In genomic region chr6:33840064-33840926, GRCh38 we compare ENCODE assay signal across 8 cellular contexts. TPM values are rescaled to one million over a fixed set of nuclear protein-coding genes. Genes with fewer than 3 reads are reported as not detected.
DNase-seq lines count a peak whose midpoint lies in the region; ATAC-seq and TF ChIP-seq lines count a peak whose summit lies in the region.

No MANE protein-coding gene starts in this region.

- H3K9ac ChIP-seq in SK-N-SH = no peak overlapping the region

- peak overlapping the region; percentile 72 for H3K27ac Mint-ChIP-seq in activated CD8-positive, alpha-beta memory T cell treated with anti-CD3 and anti-CD28 coated beads, Interleukin-2, amount 10 ng/mL, durations not matched to agents 7 days and 5 days

- H3K4me3 Mint-ChIP-seq in activated CD8-positive, alpha-beta memory T cell treated with anti-CD3 and anti-CD28 coated beads, Interleukin-2, amount 10 ng/mL, durations not matched to agents 7 days and 5 days = no peak overlapping the region

- H3K4me1 ChIP-seq in SK-N-SH (ENCODE audit: control insufficient read depth in 1 of 2, insufficient read depth in 2 of 2, low read depth in 1 of 2, low read length in 1 of 2) (peaks cover 28 to 30% of the 10 kb centered on the region in 2 experiments; a peak in 3 of 4 replicates), lung (ENCODE audit: control insufficient read depth in 2 of 2, insufficient read depth in 2 of 2, low read length in 2 of 2) (peaks cover 0 to 8% of the 10 kb centered on the region in 2 donors), upper lobe of left lung (peaks cover 11 to 22% (median 14%) of the 10 kb centered on the region in 4 donors)

- H3K9me3 ChIP-seq in SK-N-SH (no peaks in the 10 kb centered on the region), lung (ENCODE audit: control insufficient read depth in 2 of 2, insufficient read depth in 1 of 2, low read length in 1 of 2) (peaks cover 3 to 5% of the 10 kb centered on the region in 2 donors), upper lobe of left lung (no peaks in the 10 kb centered on the region)

- 47% methylated on average over 12 of the region's 12 CpGs for WGBS in SK-N-SH (ENCODE audit: low lambda C conversion rate)
- 47 to 54% methylated on average over 12 of the region's 12 CpGs for WGBS in lung, 2 donors
- WGBS in upper lobe of left lung, 2 donors = 57 to 58% methylated on average over 11 to 12 of the region's 12 CpGs

- H3K27me3 Mint-ChIP-seq in activated CD8-positive, alpha-beta memory T cell treated with anti-CD3 and anti-CD28 coated beads, Interleukin-2, amount 10 ng/mL, durations not matched to agents 7 days and 5 days = peaks cover 13% of the 10 kb centered on the region

- H3K9me3 Mint-ChIP-seq in activated CD8-positive, alpha-beta memory T cell treated with anti-CD3 and anti-CD28 coated beads, Interleukin-2, amount 10 ng/mL, durations not matched to agents 7 days and 5 days (ENCODE audit: low read depth) = no peaks in the 10 kb centered on the region

- H2AFZ ChIP-seq in SK-N-SH (ENCODE audit: low read depth) = peak overlapping the region; percentile 62

- TF ChIP-seq CTCF in SK-N-SH (IDR thresholded peaks at IDR 0.05) (no peak), lung (IDR thresholded peaks at IDR 0.05; ENCODE audit: control extremely low read depth, extremely low read depth) (no peak), upper lobe of left lung (IDR thresholded peaks at IDR 0.05) (no peak)

- peak overlapping the region; percentile 24 to 84; a peak in 3 of 4 replicates for H3K27ac ChIP-seq in SK-N-SH (ENCODE audit: low read depth in 2 of 2, low read length in 1 of 2)
- peak overlapping the region in 1 of 2 donors; percentile 12 for H3K27ac ChIP-seq in lung (ENCODE audit: low read depth in 1 of 2, low read length in 1 of 2)
- peak overlapping the region; percentile 2 to 40 (median 14) for H3K27ac ChIP-seq in upper lobe of left lung

- H3K4me3 ChIP-seq in SK-N-SH (ENCODE audit: low read depth in 2 of 2, low read length in 1 of 2) = no peak overlapping the region
- no peak overlapping the region for H3K4me3 ChIP-seq in lung
- no peak overlapping the region for H3K4me3 ChIP-seq in upper lobe of left lung

- peak in 1 of 2 experiments; percentile 79; a peak in 1 of 4 replicates for TF ChIP-seq EP300 in SK-N-SH (IDR thresholded peaks at IDR 0.05; ENCODE audit: borderline replicate concordance in 1 of 2, low read depth in 1 of 2, low read length in 1 of 2)
- no peak for TF ChIP-seq EP300 in upper lobe of left lung (IDR thresholded peaks at IDR 0.05)

- H3K36me3 ChIP-seq in SK-N-SH (replicated peaks in 1 of 2; ENCODE audit: control insufficient read depth in 1 of 2, insufficient read depth in 2 of 2, low read length in 1 of 2) (no peaks in the 10 kb centered on the region), lung (ENCODE audit: control insufficient read depth in 2 of 2, insufficient read depth in 2 of 2, low read length in 2 of 2) (no peaks in the 10 kb centered on the region), upper lobe of left lung (no peaks in the 10 kb centered on the region)

- H3K4me1 Mint-ChIP-seq in activated CD8-positive, alpha-beta memory T cell treated with anti-CD3 and anti-CD28 coated beads, Interleukin-2, amount 10 ng/mL, durations not matched to agents 7 days and 5 days = peaks cover 29% of the 10 kb centered on the region

- TF ChIP-seq POLR2A in upper lobe of left lung (IDR thresholded peaks at IDR 0.05) = no peak

- no peaks in the 10 kb centered on the region for H3K36me3 Mint-ChIP-seq in activated CD8-positive, alpha-beta memory T cell treated with anti-CD3 and anti-CD28 coated beads, Interleukin-2, amount 10 ng/mL, durations not matched to agents 7 days and 5 days

- TF ChIP-seq RAD21 in SK-N-SH (IDR thresholded peaks at IDR 0.05; ENCODE audit: low read length) = no peak

- peak; percentile 86 for DNase-seq in activated CD8-positive, alpha-beta memory T cell treated with anti-CD3 and anti-CD28 coated beads, Interleukin-2, amount 10 ng/mL, durations not matched to agents 7 days and 5 days
- DNase-seq in activated CD8-positive, alpha-beta memory T cell treated with anti-CD3 and anti-CD28 coated beads, Interleukin-2, amount 50 U/mL, for 48 hours = no peak
- DNase-seq in SK-N-SH = no peak
- peak; percentile 78 for DNase-seq in brain pericyte (ENCODE audit: low read depth, low spot score)
- DNase-seq in lung (ENCODE audit: low spot score) = no peak
- peak in 1 of 2 donors; percentile 48 for DNase-seq in upper lobe of left lung

- H3K9me2 ChIP-seq in SK-N-SH = no peaks in the 10 kb centered on the region

- H3K79me2 ChIP-seq in SK-N-SH (ENCODE audit: insufficient read depth) = no peaks in the 10 kb centered on the region

- CTCF ChIA-PET in activated CD8-positive, alpha-beta memory T cell treated with anti-CD3 and anti-CD28 coated beads, Interleukin-2, amount 10 ng/mL, durations not matched to agents 7 days and 5 days (lab: Charles Lee) = interaction anchor here (0.7 to 4.8 kb wide), 10 partner anchors 11 to 328 kb away, joined by 3 to 21 read pairs (median 6); no protein-coding TSS in a partner anchor
- CTCF ChIA-PET in SK-N-SH (lab: Yijun Ruan, JAX) = interaction anchor here (0.9 to 2.0 kb wide), 4 partner anchors 11 to 314 kb away, joined by 3 to 13 read pairs (median 3); no protein-coding TSS in a partner anchor

- POLR2A ChIA-PET in SK-N-SH (lab: Yijun Ruan, JAX) = no interaction called here

- ATAC-seq in activated CD8-positive, alpha-beta memory T cell treated with anti-CD3 and anti-CD28 coated beads, Interleukin-2, amount 10 ng/mL, durations not matched to agents 7 days and 5 days = peak; percentile 98
- ATAC-seq in HG03442 (IDR thresholded peaks at IDR 0.05; ENCODE audit: unreplicated experiment) = peak; percentile 61
- ATAC-seq in lung (ENCODE audit: insufficient read depth, low FRiP score) = peak; percentile 76
- peak; percentile 65 to 85 for ATAC-seq in upper lobe of left lung (ENCODE audit: low FRiP score in 2 of 2)
- ATAC-seq in GM21515 (IDR thresholded peaks at IDR 0.05; ENCODE audit: unreplicated experiment) = no peak

- H3K27me3 ChIP-seq in SK-N-SH (ENCODE audit: insufficient read depth) (no peaks in the 10 kb centered on the region), lung (ENCODE audit: control insufficient read depth, insufficient read depth) (no peaks in the 10 kb centered on the region), upper lobe of left lung (no peaks in the 10 kb centered on the region)

- peaks cover 12% of the 10 kb centered on the region for H3F3A ChIP-seq in SK-N-SH (replicated peaks; ENCODE audit: insufficient read depth)

- H3K4me2 ChIP-seq in SK-N-SH = peak overlapping the region; percentile 62

- no peaks in the 10 kb centered on the region for H4K20me1 ChIP-seq in SK-N-SH (ENCODE audit: insufficient read depth)

TF ChIP-seq in SK-N-SH, 30 proteins besides CTCF, POLR2A, EP300 and RAD21 (continues in another document):
- TF ChIP-seq IRF3 (IDR thresholded peaks at IDR 0.05; ENCODE audit: low read depth, low read length) (no peak), SMC3 (IDR thresholded peaks at IDR 0.05; ENCODE audit: low read depth, low read length) (no peak), RCOR1 (IDR thresholded peaks at IDR 0.05; ENCODE audit: low read length) (no peak), FOXM1 (IDR thresholded peaks at IDR 0.05; ENCODE audit: low read depth) (0 out of 2 replicates have a peak, but pooled peaks have one; percentile 30), NFIC (IDR thresholded peaks at IDR 0.05; ENCODE audit: borderline replicate concordance) (peak; percentile 47; the same call in 1 of the 2 replicates), ZBTB33 (IDR thresholded peaks at IDR 0.05; ENCODE audit: borderline replicate concordance, low read depth) (no peak), NRF1 (IDR thresholded peaks at IDR 0.05; ENCODE audit: low read depth, low read length) (no peak), EZH2phosphoT487 (IDR thresholded peaks at IDR 0.05; ENCODE audit: borderline replicate concordance, low read depth) (no peak)

RNA-seq across cellular contexts. Expression of gene MLN, which starts 36.5 kb away (rescaled TPM):
- total RNA-seq in activated CD8-positive, alpha-beta memory T cell treated with anti-CD3 and anti-CD28 coated beads, Interleukin-2, amount 10 ng/mL, durations not matched to agents 7 days and 5 days = not detected
- polyA plus RNA-seq in SK-N-SH (2012; rRNA removed) (not detected in 2 replicates), lung (not detected)
- polyA plus RNA-seq in SK-N-SH (2012; cell fraction: cytosol; rRNA removed) = not detected in 2 replicates
- polyA plus RNA-seq in SK-N-SH (2012; cell fraction: nucleus; rRNA removed) = not detected in 2 replicates
- total RNA-seq in lung (not detected), upper lobe of left lung (not detected)

RNA-seq across cellular contexts. Expression of gene LEMD2, which starts 51.4 kb away (rescaled TPM):
- total RNA-seq in activated CD8-positive, alpha-beta memory T cell treated with anti-CD3 and anti-CD28 coated beads, Interleukin-2, amount 10 ng/mL, durations not matched to agents 7 days and 5 days = 10 to 100 TPM; 64.9 to 80.3 TPM
- polyA plus RNA-seq in SK-N-SH (2012; rRNA removed) (56.5 and 59.5 TPM in 2 replicates), lung (10 to 100 TPM; 52.1 to 54.1 TPM)
- 32.2 and 37.6 TPM in 2 replicates for polyA plus RNA-seq in SK-N-SH (2012; cell fraction: cytosol; rRNA removed)
- polyA plus RNA-seq in SK-N-SH (2012; cell fraction: nucleus; rRNA removed) = 136 and 141 TPM in 2 replicates
- total RNA-seq in lung (10 to 100 TPM; 54.9 to 63.6 TPM), upper lobe of left lung (100 to 1,000 TPM in 2 of 6 donors, 10 to 100 TPM in 4; 51.1 to 118 (median 66.2) TPM)

Comparison
In these comparisons a context has a peak if more than half of its experiments do, and no peak if none do; other contexts are left out.
1. DNase-seq: peak in activated CD8-positive, alpha-beta memory T cell treated with anti-CD3 and anti-CD28 coated beads, Interleukin-2, amount 10 ng/mL, durations not matched to agents 7 days and 5 days (single experiment) and brain pericyte (single experiment); none in activated CD8-positive, alpha-beta memory T cell treated with anti-CD3 and anti-CD28 coated beads, Interleukin-2, amount 50 U/mL, for 48 hours (single experiment), SK-N-SH (single experiment) and lung (single experiment).